9 cellular contexts compared by ENCODE assay signal in genomic region chr14:74140374-74140850, GRCh38. TPM values are rescaled to one million over a fixed set of nuclear protein-coding genes. Genes with fewer than 3 reads are reported as not detected.
A peak's percentile ranks its signal among the peaks of the same experiment; 100 is the strongest.
DNase-seq lines count a peak whose midpoint lies in the region; ATAC-seq and TF ChIP-seq lines count a peak whose summit lies in the region.
"Had no signal": no experiment of that assay in that cellular context is flagged by ENCODE, and none has a peak within 500 bp of the region (broad histone marks: within the 10 kb centered on the region; RNA-seq: fewer than 3 reads in every experiment).

No MANE protein-coding gene starts in this region.

- no peaks in the 10 kb centered on the region for H3K79me2 ChIP-seq in DOHH2 (ENCODE audit: control insufficient read depth, low read length)

- peaks cover 9% of the 10 kb centered on the region for H3K36me3 Mint-ChIP-seq in activated CD4-positive, alpha-beta T cell treated with anti-CD3 and anti-CD28 coated beads for 36 hours (ENCODE audit: low read depth)
- H3K36me3 Mint-ChIP-seq in activated naive CD4-positive, alpha-beta T cell treated with anti-CD3 and anti-CD28 coated beads for 36 hours (ENCODE audit: low read depth) = peaks cover 5% of the 10 kb centered on the region

- ATAC-seq in omental fat pad (ENCODE audit: low FRiP score) = no peak
- ATAC-seq in activated CD4-positive, alpha-beta T cell treated with anti-CD3 and anti-CD28 coated beads for 36 hours = no peak
- ATAC-seq in HG03457 (IDR thresholded peaks at IDR 0.05; ENCODE audit: unreplicated experiment) = no peak

- POLR2A ChIA-PET in activated CD4-positive, alpha-beta T cell treated with anti-CD3 and anti-CD28 coated beads for 36 hours (lab: Charles Lee) = no interaction called here

- no peak overlapping the region for H3K27ac Mint-ChIP-seq in activated CD4-positive, alpha-beta T cell treated with anti-CD3 and anti-CD28 coated beads for 36 hours
- H3K27ac Mint-ChIP-seq in activated naive CD4-positive, alpha-beta T cell treated with anti-CD3 and anti-CD28 coated beads for 36 hours = no peak overlapping the region

- no peak overlapping the region for H3K27ac ChIP-seq in DOHH2 (ENCODE audit: low read depth, low read length)

- H4K20me1 ChIP-seq in DOHH2 (ENCODE audit: control insufficient read depth, insufficient read depth, low read depth, low read length) = no peaks in the 10 kb centered on the region

- intact Hi-C loops in activated CD4-positive, alpha-beta T cell treated with anti-CD3 and anti-CD28 coated beads for 36 hours (cut with DNase I, micrococcal nuclease) = no loop called here
- intact Hi-C loops in activated naive CD4-positive, alpha-beta T cell treated with anti-CD3 and anti-CD28 coated beads for 36 hours (cut with micrococcal nuclease) = no loop called here

- no peaks in the 10 kb centered on the region for H3K9me3 Mint-ChIP-seq in activated CD4-positive, alpha-beta T cell treated with anti-CD3 and anti-CD28 coated beads for 36 hours (ENCODE audit: low read depth)
- H3K9me3 Mint-ChIP-seq in activated naive CD4-positive, alpha-beta T cell treated with anti-CD3 and anti-CD28 coated beads for 36 hours = no peaks in the 10 kb centered on the region

- DNase-seq in NCI-H2107 treated with DMSO at 0.1 percent for 48 hours (lab: John Stamatoyannopoulos, UW; ENCODE audit: unreplicated experiment) (peak; percentile 98), omental fat pad (ENCODE audit: low spot score) (peak; percentile 31), GM19238 (ENCODE audit: insufficient read length, low spot score) (no peak)
- DNase-seq in activated CD4-positive, alpha-beta T cell treated with anti-CD3 and anti-CD28 coated beads for 36 hours = no peak
- DNase-seq in activated naive CD4-positive, alpha-beta T cell treated with anti-CD3 and anti-CD28 coated beads for 36 hours = no peak
- DNase-seq: SHP77 treated with DMSO at 0.1 percent for 48 hours had no signal

- no peaks in the 10 kb centered on the region for H3F3A ChIP-seq in DOHH2 (ENCODE audit: control insufficient read depth, insufficient read depth)

- H3K9me3 ChIP-seq in DOHH2 (ENCODE audit: control insufficient read depth, insufficient read depth, low read length) = no peaks in the 10 kb centered on the region
- no peaks in the 10 kb centered on the region for H3K9me3 ChIP-seq in endocrine pancreas (ENCODE audit: control insufficient read depth, low read length)

- peaks cover 14% of the 10 kb centered on the region for H3K4me1 Mint-ChIP-seq in activated CD4-positive, alpha-beta T cell treated with anti-CD3 and anti-CD28 coated beads for 36 hours
- peaks cover 4% of the 10 kb centered on the region for H3K4me1 Mint-ChIP-seq in activated naive CD4-positive, alpha-beta T cell treated with anti-CD3 and anti-CD28 coated beads for 36 hours (ENCODE audit: low read depth)

- H3K4me1 ChIP-seq in DOHH2 (ENCODE audit: control insufficient read depth, low read length) (peaks cover 9% of the 10 kb centered on the region), endocrine pancreas (ENCODE audit: control insufficient read depth, insufficient read depth, low read length) (peaks cover 11% of the 10 kb centered on the region)

- H3K4me3 Mint-ChIP-seq in activated CD4-positive, alpha-beta T cell treated with anti-CD3 and anti-CD28 coated beads for 36 hours = no peak overlapping the region
- no peak overlapping the region for H3K4me3 Mint-ChIP-seq in activated naive CD4-positive, alpha-beta T cell treated with anti-CD3 and anti-CD28 coated beads for 36 hours

- H3K4me2 ChIP-seq in DOHH2 (ENCODE audit: low read length) = peak overlapping the region; percentile 28

- no peaks in the 10 kb centered on the region for H3K9me2 ChIP-seq in DOHH2 (replicated peaks; ENCODE audit: control insufficient read depth, low read length)

- CTCF ChIA-PET in activated CD4-positive, alpha-beta T cell treated with anti-CD3 and anti-CD28 coated beads for 36 hours (lab: Charles Lee) = interaction anchor here (0.8 to 1.2 kb wide), 2 partner anchors 13 to 20 kb away, joined by 3 read pairs; no protein-coding TSS in a partner anchor
- CTCF ChIA-PET in activated naive CD4-positive, alpha-beta T cell treated with anti-CD3 and anti-CD28 coated beads for 36 hours (lab: Charles Lee) = interaction anchor here (0.5 to 2.3 kb wide), 3 partner anchors 9 to 622 kb away, joined by 4 to 5 read pairs (median 4); no protein-coding TSS in a partner anchor

- H3K36me3 ChIP-seq in DOHH2 (ENCODE audit: control insufficient read depth, low read length) (no peaks in the 10 kb centered on the region), endocrine pancreas (ENCODE audit: control insufficient read depth, insufficient read depth, low read length) (peaks cover 4% of the 10 kb centered on the region)

- H3K27me3 ChIP-seq in DOHH2 (ENCODE audit: control insufficient read depth, low read length) = no peaks in the 10 kb centered on the region
- H3K27me3 ChIP-seq in endocrine pancreas (ENCODE audit: control insufficient read depth, insufficient read depth, low read length) = no peaks in the 10 kb centered on the region

- no peaks in the 10 kb centered on the region for H3K27me3 Mint-ChIP-seq in activated CD4-positive, alpha-beta T cell treated with anti-CD3 and anti-CD28 coated beads for 36 hours
- H3K27me3 Mint-ChIP-seq in activated naive CD4-positive, alpha-beta T cell treated with anti-CD3 and anti-CD28 coated beads for 36 hours (ENCODE audit: low read depth) = no peaks in the 10 kb centered on the region

- no peak overlapping the region for H3K4me3 ChIP-seq in DOHH2 (ENCODE audit: low read length)
- H3K4me3 ChIP-seq in endocrine pancreas (ENCODE audit: control insufficient read depth, insufficient read depth, low read length) = peak overlapping the region; percentile 59

- no peak overlapping the region for H3K9ac ChIP-seq in endocrine pancreas (ENCODE audit: control insufficient read depth, insufficient read depth, low read length)

- TF ChIP-seq CTCF in DOHH2 (IDR thresholded peaks at IDR 0.05; ENCODE audit: low read depth, low read length, poor library complexity, severe bottlenecking) = no peak
- TF ChIP-seq CTCF in omental fat pad (IDR thresholded peaks at IDR 0.05) = no peak

RNA-seq across cellular contexts. Expression of gene LIN52, which starts 55.7 kb away (rescaled TPM):
- 10 to 100 TPM in 3 of 4 donors, 1 to 10 TPM in 1; 5.6 to 11.3 (median 10.8) TPM for total RNA-seq in omental fat pad
- 10 to 100 TPM; 10.3 to 13.2 TPM for total RNA-seq in activated CD4-positive, alpha-beta T cell treated with anti-CD3 and anti-CD28 coated beads for 36 hours
- 10 to 100 TPM; 10.7 to 13.6 TPM for total RNA-seq in activated naive CD4-positive, alpha-beta T cell treated with anti-CD3 and anti-CD28 coated beads for 36 hours

RNA-seq across cellular contexts. Expression of gene ALDH6A1, which starts 56.2 kb away (rescaled TPM):
- 10 to 100 TPM; 42.8 to 70.4 (median 59.8) TPM for total RNA-seq in omental fat pad
- total RNA-seq in activated CD4-positive, alpha-beta T cell treated with anti-CD3 and anti-CD28 coated beads for 36 hours = 10 to 100 TPM; 17.2 to 24.6 TPM
- total RNA-seq in activated naive CD4-positive, alpha-beta T cell treated with anti-CD3 and anti-CD28 coated beads for 36 hours = 10 to 100 TPM; 24.0 to 25.3 TPM

Comparison
In these comparisons a context has a peak if more than half of its experiments do, and no peak if none do; other contexts are left out.
1. DNase-seq: peak in NCI-H2107 treated with DMSO at 0.1 percent for 48 hours (single experiment) and omental fat pad (single experiment); none in activated CD4-positive, alpha-beta T cell treated with anti-CD3 and anti-CD28 coated beads for 36 hours (single experiment), activated naive CD4-positive, alpha-beta T cell treated with anti-CD3 and anti-CD28 coated beads for 36 hours (single experiment) and GM19238 (single experiment).